In genomic region chr4:11469900-11470708, GRCh38 we compare ENCODE assay signal across 11 cellular contexts. TPM values are rescaled to one million over a fixed set of nuclear protein-coding genes. Genes with fewer than 3 reads are reported as not detected.
A peak's percentile ranks its signal among the peaks of the same experiment; 100 is the strongest.
DNase-seq lines count a peak whose midpoint lies in the region; ATAC-seq and TF ChIP-seq lines count a peak whose summit lies in the region.
"Had no signal": no experiment of that assay in that cellular context is flagged by ENCODE, and none has a peak within 500 bp of the region (broad histone marks: within the 10 kb centered on the region; RNA-seq: fewer than 3 reads in every experiment).

No MANE protein-coding gene starts in this region.

- no peaks in the 10 kb centered on the region for H3K9me3 ChIP-seq in PC-9 (ENCODE audit: insufficient read depth, low read depth)
- no peaks in the 10 kb centered on the region for H3K9me3 ChIP-seq in tibial artery
- H3K9me3 ChIP-seq: tibial nerve had no signal

- H3K27ac Mint-ChIP-seq in activated T-cell treated with anti-CD3 and anti-CD28 coated beads, Interleukin-2, amount 50 U/mL, for 24 hours: peak overlapping the region; percentile 89
- peak overlapping the region; percentile 80 for H3K27ac Mint-ChIP-seq in stimulated activated memory B cell treated with anti-CD40 and anti-IgM and Interleukin-4, amounts not matched to agents 10 μg/mL and 1 μg/mL and 100 μg/mL, for 72 hours

- H3K4me3 ChIP-seq in PC-9 (no peak overlapping the region), tibial artery (no peak overlapping the region)
- H3K4me3 ChIP-seq: tibial nerve had no signal

- H2AFZ ChIP-seq in PC-9: no peak overlapping the region

- H3K4me3 Mint-ChIP-seq in activated T-cell treated with anti-CD3 and anti-CD28 coated beads, Interleukin-2, amount 50 U/mL, for 24 hours: peak overlapping the region; percentile 23
- peak overlapping the region; percentile 13 for H3K4me3 Mint-ChIP-seq in stimulated activated memory B cell treated with anti-CD40 and anti-IgM and Interleukin-4, amounts not matched to agents 10 μg/mL and 1 μg/mL and 100 μg/mL, for 72 hours

- no peaks in the 10 kb centered on the region for H4K20me1 ChIP-seq in PC-9 (ENCODE audit: insufficient read depth)

- peaks cover 39% of the 10 kb centered on the region for H3K4me1 Mint-ChIP-seq in activated T-cell treated with anti-CD3 and anti-CD28 coated beads, Interleukin-2, amount 50 U/mL, for 24 hours (ENCODE audit: low read depth)
- H3K4me1 Mint-ChIP-seq in stimulated activated memory B cell treated with anti-CD40 and anti-IgM and Interleukin-4, amounts not matched to agents 10 μg/mL and 1 μg/mL and 100 μg/mL, for 72 hours: peaks cover 58% of the 10 kb centered on the region

- H3K27ac ChIP-seq in PC-9 (no peak overlapping the region), tibial artery (no peak overlapping the region)

- peak; percentile 32 for DNase-seq in activated T-cell treated with anti-CD3 and anti-CD28 coated beads, Interleukin-2, amount 50 U/mL, for 24 hours
- no peak for DNase-seq in activated T-cell treated with anti-CD3 and anti-CD28 coated beads, Interleukin-2, amount 50 U/mL, for 1 hour
- no peak for DNase-seq in PC-9
- DNase-seq in mesenteric fat pad (ENCODE audit: low spot score): no peak
- DNase-seq in DMS153 treated with DMSO at 0.1 percent for 48 hours (lab: John Stamatoyannopoulos, UW; ENCODE audit: unreplicated experiment): no peak
- DNase-seq in tibial artery: no peak
- DNase-seq: activated naive CD4-positive, alpha-beta T cell treated with anti-CD3 and anti-CD28 coated beads, Interleukin-2, amount 50 U/mL, for 16 hours had no signal

- TSS peak; percentile 39 for BruUV-seq in PC-9 (replicated peaks; lab: Mats Ljungman, UMichigan)

- no peaks in the 10 kb centered on the region for H3K36me3 ChIP-seq in PC-9 (ENCODE audit: low read depth)
- H3K36me3 ChIP-seq in tibial artery: no peaks in the 10 kb centered on the region
- H3K36me3 ChIP-seq: tibial nerve had no signal

- intact Hi-C loops in PC-9 (cut with micrococcal nuclease; ENCODE audit: unreplicated experiment): loop anchor here (5.0 kb wide), 1 partner anchor 43 kb away; the partner anchor contains the start of gene HS3ST1
- intact Hi-C loops in tibial artery (cut with DNase I; ENCODE audit: low total_unique reads): no loop called here

- POLR2A ChIA-PET in PC-9 (lab: Charles Lee; ENCODE audit: unreplicated experiment): interaction anchor here (0.5 to 1.1 kb wide), 4 partner anchors 158 to 230 kb away, joined by 4 to 8 read pairs (median 4); no protein-coding TSS in a partner anchor

- no peaks in the 10 kb centered on the region for H3K9me2 ChIP-seq in PC-9 (ENCODE audit: insufficient read depth)

- H3K27me3 ChIP-seq in PC-9 (ENCODE audit: insufficient read depth, low read depth) (no peaks in the 10 kb centered on the region), tibial artery (peaks cover 0 to 5% of the 10 kb centered on the region in 2 donors)
- H3K27me3 ChIP-seq: tibial nerve had no signal

- CTCF ChIA-PET in PC-9 (lab: Charles Lee): no interaction called here

- no peaks in the 10 kb centered on the region for H3K36me3 Mint-ChIP-seq in activated T-cell treated with anti-CD3 and anti-CD28 coated beads, Interleukin-2, amount 50 U/mL, for 24 hours (ENCODE audit: low read depth)
- H3K36me3 Mint-ChIP-seq in stimulated activated memory B cell treated with anti-CD40 and anti-IgM and Interleukin-4, amounts not matched to agents 10 μg/mL and 1 μg/mL and 100 μg/mL, for 72 hours: no peaks in the 10 kb centered on the region

- H3K4me2 ChIP-seq in PC-9: no peak overlapping the region

- peak; percentile 70 for ATAC-seq in HG02678 (IDR thresholded peaks at IDR 0.05; ENCODE audit: unreplicated experiment)
- ATAC-seq in stimulated activated memory B cell treated with anti-CD40 and anti-IgM and Interleukin-4, amounts not matched to agents 10 μg/mL and 1 μg/mL and 100 μg/mL, for 72 hours: peak; percentile 70
- ATAC-seq: Panc1 had no signal

- no peaks in the 10 kb centered on the region for H3K27me3 Mint-ChIP-seq in activated T-cell treated with anti-CD3 and anti-CD28 coated beads, Interleukin-2, amount 50 U/mL, for 24 hours
- no peaks in the 10 kb centered on the region for H3K27me3 Mint-ChIP-seq in stimulated activated memory B cell treated with anti-CD40 and anti-IgM and Interleukin-4, amounts not matched to agents 10 μg/mL and 1 μg/mL and 100 μg/mL, for 72 hours

- H3K79me2 ChIP-seq in PC-9 (ENCODE audit: low read depth): no peaks in the 10 kb centered on the region

- TF ChIP-seq CTCF in PC-9 (conservative IDR thresholded peaks at IDR 0.05): no peak
- no peak for TF ChIP-seq CTCF in tibial artery (IDR thresholded peaks at IDR 0.05)

- H3K4me1 ChIP-seq in PC-9 (replicated peaks; ENCODE audit: insufficient read depth) (no peaks in the 10 kb centered on the region), tibial artery (no peaks in the 10 kb centered on the region)
- H3K4me1 ChIP-seq: tibial nerve had no signal

- peaks cover 2% of the 10 kb centered on the region for H3K9me3 Mint-ChIP-seq in activated T-cell treated with anti-CD3 and anti-CD28 coated beads, Interleukin-2, amount 50 U/mL, for 24 hours
- peaks cover 3% of the 10 kb centered on the region for H3K9me3 Mint-ChIP-seq in stimulated activated memory B cell treated with anti-CD40 and anti-IgM and Interleukin-4, amounts not matched to agents 10 μg/mL and 1 μg/mL and 100 μg/mL, for 72 hours

- H3F3A ChIP-seq in PC-9 (ENCODE audit: insufficient read depth, low read depth): no peaks in the 10 kb centered on the region

RNA-seq across cellular contexts. Expression of gene HS3ST1, which starts 41.4 kb away (rescaled TPM):
- 12.3 and 12.8 TPM in 2 replicates for total RNA-seq in PC-9 (2021)
- total RNA-seq in mesenteric fat pad: 4.2 TPM
